14 cellular contexts compared by ENCODE assay signal in genomic region chr12:132190834-132191500, GRCh38. TPM values are rescaled to one million over a fixed set of nuclear protein-coding genes. Genes with fewer than 3 reads are reported as not detected.
DNase-seq lines count a peak whose midpoint lies in the region; ATAC-seq and TF ChIP-seq lines count a peak whose summit lies in the region.
"Had no signal": no experiment of that assay in that cellular context is flagged by ENCODE, and none has a peak within 500 bp of the region (broad histone marks: within the 10 kb centered on the region; RNA-seq: fewer than 3 reads in every experiment).

No MANE protein-coding gene starts in this region.

- peak overlapping the region in 4 of 7 donors; percentile 30 to 88 (median 70) for H3K27ac Mint-ChIP-seq in CD4-positive, alpha-beta memory T cell
- no peak overlapping the region for H3K27ac Mint-ChIP-seq in activated CD4-positive, alpha-beta memory T cell treated with anti-CD3 and anti-CD28 coated beads for 36 hours

- H3K27ac ChIP-seq in ACC112 (ENCODE audit: low read depth, low read length) (no peak overlapping the region), mesenchymal stem cell (ENCODE audit: low read length, poor library complexity, severe bottlenecking) (no peak overlapping the region), left lung (no peak overlapping the region)
- peak overlapping the region; percentile 74 for H3K27ac ChIP-seq in CD4-positive, alpha-beta memory T cell (ENCODE audit: low read depth, low read length)

- peaks cover 15 to 54% (median 31%) of the 10 kb centered on the region in 4 donors for H3K4me1 Mint-ChIP-seq in CD4-positive, alpha-beta memory T cell
- H3K4me1 Mint-ChIP-seq in activated CD4-positive, alpha-beta memory T cell treated with anti-CD3 and anti-CD28 coated beads for 36 hours (ENCODE audit: low read depth): peaks cover 32% of the 10 kb centered on the region

- H2AFZ ChIP-seq in ACC112 (ENCODE audit: low read length, unreplicated experiment) (no peak overlapping the region), mesenchymal stem cell (ENCODE audit: low read depth, low read length) (no peak overlapping the region)

- DNase-seq in CD4-positive, alpha-beta memory T cell: no peak
- DNase-seq in activated CD4-positive, alpha-beta memory T cell treated with anti-CD3 and anti-CD28 coated beads for 36 hours: no peak
- no peak for DNase-seq in mesenchymal stem cell
- no peak for DNase-seq in left lung
- no peak for DNase-seq in UCSD-AML1 (lab: John Stamatoyannopoulos, UW; ENCODE audit: unreplicated experiment)
- no peak for DNase-seq in left ventricle myocardium superior
- DNase-seq: activated CD4-positive, alpha-beta T cell treated with anti-CD3 and anti-CD28 coated beads, Interleukin-2, amount 50 U/mL, for 4 hours; C1 segment of cervical spinal cord; erythroblast; NCI-H2029; NCI-H82; stimulated activated CD4-positive, alpha-beta T cell treated with anti-CD3 and anti-CD28 coated beads, Interleukin-15, amount 100 ng/mL, for 24 hours had no signal

- H3K9me3 ChIP-seq in CD4-positive, alpha-beta memory T cell (ENCODE audit: control insufficient read depth in 1 of 2, low read length in 2 of 2): peaks cover 0 to 7% of the 10 kb centered on the region in 2 donors
- H3K9me3 ChIP-seq in mesenchymal stem cell (ENCODE audit: control insufficient read depth, low read length) (peaks cover 16% of the 10 kb centered on the region), left lung (peaks cover 0 to 14% of the 10 kb centered on the region in 2 donors)

- peak overlapping the region; percentile 46 for H4K91ac ChIP-seq in mesenchymal stem cell (ENCODE audit: low read length)

- H2BK5ac ChIP-seq in mesenchymal stem cell (ENCODE audit: low read depth, low read length, poor library complexity, severe bottlenecking): no peak overlapping the region

- H2BK120ac ChIP-seq in mesenchymal stem cell (ENCODE audit: low read depth, low read length): no peak overlapping the region

- ATAC-seq in left lung: no peak
- no peak for ATAC-seq in left ventricle myocardium superior
- ATAC-seq: mucosa of descending colon had no signal

- H3K36me3 ChIP-seq in ACC112 (ENCODE audit: insufficient read depth, low read length): no peaks in the 10 kb centered on the region
- H3K36me3 ChIP-seq in CD4-positive, alpha-beta memory T cell (ENCODE audit: insufficient read depth, low read length): no peaks in the 10 kb centered on the region
- H3K36me3 ChIP-seq in mesenchymal stem cell (ENCODE audit: control insufficient read depth in 1 of 2, insufficient read depth in 2 of 2, low read depth in 1 of 2, low read length in 2 of 2): no peaks in the 10 kb centered on the region
- H3K36me3 ChIP-seq in left lung: no peaks in the 10 kb centered on the region

- H3K4me3 ChIP-seq in ACC112 (ENCODE audit: low read depth, low read length) (peak overlapping the region; percentile 81), mesenchymal stem cell (ENCODE audit: insufficient read depth in 1 of 2, low read depth in 1 of 2, low read length in 2 of 2) (no peak overlapping the region), left lung (no peak overlapping the region)
- H3K4me3 ChIP-seq in CD4-positive, alpha-beta memory T cell (ENCODE audit: low read length in 2 of 2): no peak overlapping the region
- H3K4me3 ChIP-seq: mucosa of descending colon had no signal

- peaks cover 6% of the 10 kb centered on the region for H3K4me1 ChIP-seq in ACC112 (ENCODE audit: control insufficient read depth, insufficient read depth, low read length, unreplicated experiment)
- peaks cover 38% of the 10 kb centered on the region for H3K4me1 ChIP-seq in CD4-positive, alpha-beta memory T cell (ENCODE audit: insufficient read depth, low read length)
- H3K4me1 ChIP-seq in mesenchymal stem cell (ENCODE audit: control insufficient read depth, insufficient read depth, low read depth, low read length): peaks cover 12% of the 10 kb centered on the region
- peaks cover 5 to 31% of the 10 kb centered on the region in 2 donors for H3K4me1 ChIP-seq in left lung

- peaks cover 0 to 12% (median 6%) of the 10 kb centered on the region in 8 donors for H3K9me3 Mint-ChIP-seq in CD4-positive, alpha-beta memory T cell
- H3K9me3 Mint-ChIP-seq in activated CD4-positive, alpha-beta memory T cell treated with anti-CD3 and anti-CD28 coated beads for 36 hours: peaks cover 13% of the 10 kb centered on the region

- H3K4me3 Mint-ChIP-seq in CD4-positive, alpha-beta memory T cell: peak overlapping the region; percentile 15 to 97 (median 44)
- peak overlapping the region; percentile 61 for H3K4me3 Mint-ChIP-seq in activated CD4-positive, alpha-beta memory T cell treated with anti-CD3 and anti-CD28 coated beads for 36 hours

- H3K36me3 Mint-ChIP-seq in CD4-positive, alpha-beta memory T cell: peaks cover 0 to 6% of the 10 kb centered on the region in 2 donors
- H3K36me3 Mint-ChIP-seq in activated CD4-positive, alpha-beta memory T cell treated with anti-CD3 and anti-CD28 coated beads for 36 hours: peaks cover 4% of the 10 kb centered on the region

- no peak overlapping the region for H2BK12ac ChIP-seq in mesenchymal stem cell (ENCODE audit: low read length in 2 of 2)

- H3K79me2 ChIP-seq in ACC112 (ENCODE audit: control insufficient read depth, insufficient read depth, low read length, unreplicated experiment): no peaks in the 10 kb centered on the region

- no peak for TF ChIP-seq CTCF in left lung (IDR thresholded peaks at IDR 0.05)

- H3K4ac ChIP-seq in mesenchymal stem cell (ENCODE audit: low read depth in 1 of 2, low read length in 2 of 2): no peak overlapping the region

- CTCF ChIA-PET in CD4-positive, alpha-beta memory T cell (lab: Charles Lee; ENCODE audit: partially characterized antibody): interaction anchor here (1.1 to 4.6 kb wide), 3 partner anchors 12 to 37 kb away, joined by 3 to 14 read pairs (median 8); no protein-coding TSS in a partner anchor
- CTCF ChIA-PET in activated CD4-positive, alpha-beta memory T cell treated with anti-CD3 and anti-CD28 coated beads for 36 hours (lab: Charles Lee): interaction anchor here (0.8 kb wide), 1 partner anchor 37 kb away, joined by 4 read pairs; no protein-coding TSS in a partner anchor

- 89% methylated on average over 23 of the region's 30 CpGs for WGBS in mesenchymal stem cell

- no peak overlapping the region for H3K14ac ChIP-seq in mesenchymal stem cell (ENCODE audit: low read length in 2 of 2)

- H3K23ac ChIP-seq in mesenchymal stem cell (ENCODE audit: low read length in 2 of 2): no peak overlapping the region

- H3K27me3 Mint-ChIP-seq in CD4-positive, alpha-beta memory T cell: no peaks in the 10 kb centered on the region
- no peaks in the 10 kb centered on the region for H3K27me3 Mint-ChIP-seq in activated CD4-positive, alpha-beta memory T cell treated with anti-CD3 and anti-CD28 coated beads for 36 hours

- H4K8ac ChIP-seq in mesenchymal stem cell (ENCODE audit: low read length): no peak overlapping the region

- POLR2A ChIA-PET in CD4-positive, alpha-beta memory T cell (lab: Charles Lee; ENCODE audit: partially characterized antibody): interaction anchor here (1.1 to 2.3 kb wide), 3 partner anchors 12 to 31 kb away, joined by 3 to 37 read pairs (median 4); no protein-coding TSS in a partner anchor
- POLR2A ChIA-PET in activated CD4-positive, alpha-beta memory T cell treated with anti-CD3 and anti-CD28 coated beads for 36 hours (lab: Charles Lee): no interaction called here

- no peak overlapping the region for H3K18ac ChIP-seq in mesenchymal stem cell (ENCODE audit: low read depth in 1 of 2, low read length in 2 of 2)

- H3K4me2 ChIP-seq in mesenchymal stem cell (ENCODE audit: low read length, poor library complexity, severe bottlenecking): no peak overlapping the region

- H2AK5ac ChIP-seq in mesenchymal stem cell (ENCODE audit: low read length, severe bottlenecking): no peak overlapping the region

- no peak overlapping the region for H3K9ac ChIP-seq in mesenchymal stem cell (ENCODE audit: low read length)

- intact Hi-C loops in CD4-positive, alpha-beta memory T cell (cut with micrococcal nuclease): no loop called here
- intact Hi-C loops in activated CD4-positive, alpha-beta memory T cell treated with anti-CD3 and anti-CD28 coated beads for 36 hours (cut with micrococcal nuclease): no loop called here
- intact Hi-C loops in left lung (cut with DNase I) (no loop called here), left ventricle myocardium superior (cut with micrococcal nuclease) (no loop called here)

- no peaks in the 10 kb centered on the region for H3K79me1 ChIP-seq in mesenchymal stem cell (replicated peaks; ENCODE audit: low read length, poor library complexity, severe bottlenecking)

- H3K27me3 ChIP-seq in ACC112 (ENCODE audit: insufficient read depth, low read length) (peaks cover 12% of the 10 kb centered on the region), mesenchymal stem cell (ENCODE audit: control insufficient read depth in 1 of 2, insufficient read depth in 1 of 2, low read length in 2 of 2) (peaks cover 7 to 50% of the 10 kb centered on the region in 2 experiments), left lung (peaks cover 0 to 73% of the 10 kb centered on the region in 2 donors)
- no peaks in the 10 kb centered on the region for H3K27me3 ChIP-seq in CD4-positive, alpha-beta memory T cell (ENCODE audit: insufficient read depth, low read length)

- H2BK15ac ChIP-seq in mesenchymal stem cell (ENCODE audit: low read depth, poor library complexity, severe bottlenecking): no peak overlapping the region

RNA-seq across cellular contexts. Expression of gene NOC4L, which starts 46.7 kb away (rescaled TPM):
- 10 to 100 TPM; 17.0 to 18.5 TPM for total RNA-seq in CD4-positive, alpha-beta memory T cell
- polyA plus RNA-seq in CD4-positive, alpha-beta memory T cell: 10 to 100 TPM; 13.9 to 26.0 TPM
- total RNA-seq in activated CD4-positive, alpha-beta memory T cell treated with anti-CD3 and anti-CD28 coated beads for 36 hours: 10 to 100 TPM; 29.8 to 30.5 TPM
- polyA plus RNA-seq in mesenchymal stem cell (2013, experiment 1 of 2): 16.6 TPM
- 15.7 TPM for polyA plus RNA-seq in mesenchymal stem cell (2013, experiment 2 of 2)
- total RNA-seq in left lung: 10 to 100 TPM; 11.0 to 19.6 TPM
- 12.1 TPM for total RNA-seq in left ventricle myocardium superior

RNA-seq across cellular contexts. Expression of gene DDX51, which starts 46.8 kb away (rescaled TPM):
- total RNA-seq in CD4-positive, alpha-beta memory T cell: 10 to 100 TPM; 42.1 to 42.9 TPM
- polyA plus RNA-seq in CD4-positive, alpha-beta memory T cell: 10 to 100 TPM in 1 of 2 donors, 1 to 10 TPM in 1; 4.0 to 13.0 TPM
- total RNA-seq in activated CD4-positive, alpha-beta memory T cell treated with anti-CD3 and anti-CD28 coated beads for 36 hours: 10 to 100 TPM; 18.3 to 21.3 TPM
- 4.3 TPM for polyA plus RNA-seq in mesenchymal stem cell (2013, experiment 1 of 2)
- polyA plus RNA-seq in mesenchymal stem cell (2013, experiment 2 of 2): 4.4 TPM
- total RNA-seq in left lung: 10 to 100 TPM; 11.7 to 15.1 TPM
- 8.6 TPM for total RNA-seq in left ventricle myocardium superior
